Comparison of ENCODE assay signal across 1 cellular context in genomic region chr17:42608692-42609181, GRCh38.
TF ChIP-seq lines count a peak whose summit lies in the region.

No MANE protein-coding gene starts in this region.

TF ChIP-seq in GM12878, 131 proteins besides CTCF, POLR2A, EP300 and RAD21 (continues in another document):
- TF ChIP-seq, protein P1, sequence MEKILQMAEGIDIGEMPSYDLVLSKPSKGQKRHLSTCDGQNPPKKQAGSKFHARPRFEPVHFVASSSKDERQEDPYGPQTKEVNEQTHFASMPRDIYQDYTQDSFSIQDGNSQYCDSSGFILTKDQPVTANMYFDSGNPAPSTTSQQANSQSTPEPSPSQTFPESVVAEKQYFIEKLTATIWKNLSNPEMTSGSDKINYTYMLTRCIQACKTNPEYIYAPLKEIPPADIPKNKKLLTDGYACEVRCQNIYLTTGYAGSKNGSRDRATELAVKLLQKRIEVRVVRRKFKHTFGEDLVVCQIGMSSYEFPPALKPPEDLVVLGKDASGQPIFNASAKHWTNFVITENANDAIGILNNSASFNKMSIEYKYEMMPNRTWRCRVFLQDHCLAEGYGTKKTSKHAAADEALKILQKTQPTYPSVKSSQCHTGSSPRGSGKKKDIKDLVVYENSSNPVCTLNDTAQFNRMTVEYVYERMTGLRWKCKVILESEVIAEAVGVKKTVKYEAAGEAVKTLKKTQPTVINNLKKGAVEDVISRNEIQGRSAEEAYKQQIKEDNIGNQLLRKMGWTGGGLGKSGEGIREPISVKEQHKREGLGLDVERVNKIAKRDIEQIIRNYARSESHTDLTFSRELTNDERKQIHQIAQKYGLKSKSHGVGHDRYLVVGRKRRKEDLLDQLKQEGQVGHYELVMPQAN (conservative IDR thresholded peaks at IDR 0.05), result peak; percentile 75; the same call in 1 of the 2 replicates
- TF ChIP-seq SMC3 (IDR thresholded peaks at IDR 0.05; ENCODE audit: borderline replicate concordance, low read length) (no peak), ZNF217 (IDR thresholded peaks at IDR 0.05) (no peak), PAX8 (IDR thresholded peaks at IDR 0.05) (no peak), NBN (IDR thresholded peaks at IDR 0.05) (0 out of 2 replicates have a peak, but pooled peaks have one; percentile 20), SIX5 (IDR thresholded peaks at IDR 0.05; ENCODE audit: low read depth, low read length, severe bottlenecking) (no peak), MYC (IDR thresholded peaks at IDR 0.05; ENCODE audit: insufficient read depth, insufficient read length, insufficient replicate concordance, low read length, severe bottlenecking) (no peak), NFIC (IDR thresholded peaks at IDR 0.05; ENCODE audit: low read depth, low read length) (no peak), ZNF622 (IDR thresholded peaks at IDR 0.05) (no peak), REST (IDR thresholded peaks at IDR 0.05; ENCODE audit: low read depth, low read length) (no peak), USF2 (IDR thresholded peaks at IDR 0.05; ENCODE audit: borderline replicate concordance, low read depth, low read length) (no peak), SMARCA5 (IDR thresholded peaks at IDR 0.05) (no peak), TBL1XR1 (IDR thresholded peaks at IDR 0.05; ENCODE audit: low read depth, low read length) (no peak), TAF1 (IDR thresholded peaks at IDR 0.05; ENCODE audit: borderline replicate concordance, low read depth, low read length) (no peak), CREM (IDR thresholded peaks at IDR 0.05; ENCODE audit: low read depth) (no peak), SIN3A (IDR thresholded peaks at IDR 0.05; ENCODE audit: low read depth, low read length) (no peak), ZNF207 (IDR thresholded peaks at IDR 0.05; ENCODE audit: borderline replicate concordance) (no peak), SREBF2 (IDR thresholded peaks at IDR 0.05; ENCODE audit: low read length) (no peak), IKZF2 (IDR thresholded peaks at IDR 0.05) (0 out of 4 replicates have a peak, but pooled peaks of 1 of the 2 experiments have one; percentile 24), STAT1 (conservative IDR thresholded peaks at IDR 0.05) (no peak), PRDM15 (CRISPR knock-in tag; IDR thresholded peaks at IDR 0.05) (no peak), IRF5 (IDR thresholded peaks at IDR 0.05; ENCODE audit: borderline replicate concordance) (no peak), SKIL (IDR thresholded peaks at IDR 0.05; ENCODE audit: low read depth, poor library complexity, severe bottlenecking) (no peak), EED (IDR thresholded peaks at IDR 0.05; ENCODE audit: low read depth) (0 out of 2 replicates have a peak, but pooled peaks have one; percentile 17), FOXM1 (IDR thresholded peaks at IDR 0.05; ENCODE audit: low read depth, low read length) (no peak), NR2F1 (conservative IDR thresholded peaks at IDR 0.05) (no peak), POLR2AphosphoS5 (IDR thresholded peaks at IDR 0.05; ENCODE audit: low read length) (no peak), DPF2 (IDR thresholded peaks at IDR 0.05) (no peak), CBFB (IDR thresholded peaks at IDR 0.05; ENCODE audit: low read depth) (no peak), CUX1 (IDR thresholded peaks at IDR 0.05; ENCODE audit: insufficient replicate concordance, low read depth, low read length) (no peak), RFX5 (IDR thresholded peaks at IDR 0.05; ENCODE audit: low read depth, low read length) (no peak), ASH2L (IDR thresholded peaks at IDR 0.05; ENCODE audit: borderline replicate concordance, low read depth) (no peak), GATAD2B (conservative IDR thresholded peaks at IDR 0.05; ENCODE audit: low read depth) (0 out of 2 replicates have a peak, but pooled peaks have one; percentile 58), HDAC2 (IDR thresholded peaks at IDR 0.05) (no peak), CHD1 (IDR thresholded peaks at IDR 0.05; ENCODE audit: low read depth, low read length) (no peak), SPI1 (IDR thresholded peaks at IDR 0.05; ENCODE audit: borderline replicate concordance, insufficient read depth, low read depth, low read length) (peak; percentile 20; the same call in 1 of the 2 replicates)
- TF ChIP-seq, protein P2, sequence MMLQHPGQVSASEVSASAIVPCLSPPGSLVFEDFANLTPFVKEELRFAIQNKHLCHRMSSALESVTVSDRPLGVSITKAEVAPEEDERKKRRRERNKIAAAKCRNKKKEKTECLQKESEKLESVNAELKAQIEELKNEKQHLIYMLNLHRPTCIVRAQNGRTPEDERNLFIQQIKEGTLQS (IDR thresholded peaks at IDR 0.05; ENCODE audit: borderline replicate concordance, extremely low read depth, low read depth, low read length), result no peak
- TF ChIP-seq, protein P3, sequence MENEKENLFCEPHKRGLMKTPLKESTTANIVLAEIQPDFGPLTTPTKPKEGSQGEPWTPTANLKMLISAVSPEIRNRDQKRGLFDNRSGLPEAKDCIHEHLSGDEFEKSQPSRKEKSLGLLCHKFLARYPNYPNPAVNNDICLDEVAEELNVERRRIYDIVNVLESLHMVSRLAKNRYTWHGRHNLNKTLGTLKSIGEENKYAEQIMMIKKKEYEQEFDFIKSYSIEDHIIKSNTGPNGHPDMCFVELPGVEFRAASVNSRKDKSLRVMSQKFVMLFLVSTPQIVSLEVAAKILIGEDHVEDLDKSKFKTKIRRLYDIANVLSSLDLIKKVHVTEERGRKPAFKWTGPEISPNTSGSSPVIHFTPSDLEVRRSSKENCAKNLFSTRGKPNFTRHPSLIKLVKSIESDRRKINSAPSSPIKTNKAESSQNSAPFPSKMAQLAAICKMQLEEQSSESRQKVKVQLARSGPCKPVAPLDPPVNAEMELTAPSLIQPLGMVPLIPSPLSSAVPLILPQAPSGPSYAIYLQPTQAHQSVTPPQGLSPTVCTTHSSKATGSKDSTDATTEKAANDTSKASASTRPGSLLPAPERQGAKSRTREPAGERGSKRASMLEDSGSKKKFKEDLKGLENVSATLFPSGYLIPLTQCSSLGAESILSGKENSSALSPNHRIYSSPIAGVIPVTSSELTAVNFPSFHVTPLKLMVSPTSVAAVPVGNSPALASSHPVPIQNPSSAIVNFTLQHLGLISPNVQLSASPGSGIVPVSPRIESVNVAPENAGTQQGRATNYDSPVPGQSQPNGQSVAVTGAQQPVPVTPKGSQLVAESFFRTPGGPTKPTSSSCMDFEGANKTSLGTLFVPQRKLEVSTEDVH (IDR thresholded peaks at IDR 0.05; ENCODE audit: low read depth, partially characterized antibody), result no peak
